10 cellular contexts compared by ENCODE assay signal in genomic region chr15:70605606-70606410, GRCh38.
A peak's percentile ranks its signal among the peaks of the same experiment; 100 is the strongest.
DNase-seq lines count a peak whose midpoint lies in the region; ATAC-seq and TF ChIP-seq lines count a peak whose summit lies in the region.
"Had no signal": no experiment of that assay in that cellular context is flagged by ENCODE, and none has a peak within 500 bp of the region (broad histone marks: within the 10 kb centered on the region; RNA-seq: fewer than 3 reads in every experiment).

No MANE protein-coding gene starts in this region.

- WGBS in gastroesophageal sphincter (ENCODE audit: low coverage in 1 of 2), 2 donors, result 9 to 38% methylated on average over 5 of the region's 7 CpGs

- H3K27me3 ChIP-seq in BE2C (no peaks in the 10 kb centered on the region), RWPE2 (ENCODE audit: insufficient read depth, poor library complexity, severe bottlenecking) (no peaks in the 10 kb centered on the region), gastroesophageal sphincter (no peaks in the 10 kb centered on the region), Karpas-422 (ENCODE audit: low read length) (no peaks in the 10 kb centered on the region)

- TF ChIP-seq EP300 in gastroesophageal sphincter (IDR thresholded peaks at IDR 0.05), result no peak

- H3K9me3 ChIP-seq in BE2C (no peaks in the 10 kb centered on the region), RWPE2 (ENCODE audit: severe bottlenecking) (no peaks in the 10 kb centered on the region), gastroesophageal sphincter (no peaks in the 10 kb centered on the region), Karpas-422 (ENCODE audit: low read length) (no peaks in the 10 kb centered on the region)

- DNase-seq in BE2C (peak; percentile 46), RWPE2 (ENCODE audit: low spot score) (no peak), nucleus accumbens (lab: John Stamatoyannopoulos, UW) (peak in 49 of 56 donors; percentile 9 to 85 (median 56)), kidney tubule cell (ENCODE audit: low spot score) (no peak), DMS53 treated with DMSO at 0.1 percent for 48 hours (lab: John Stamatoyannopoulos, UW; ENCODE audit: unreplicated experiment) (no peak), Karpas-422 (no peak)
- no peak for DNase-seq in activated CD4-positive, alpha-beta T cell treated with anti-CD3 and anti-CD28 coated beads, Interleukin-2, amount 50 U/mL, for 48 hours
- DNase-seq: effector memory CD4-positive, alpha-beta T cell; H9 had no signal

- no peaks in the 10 kb centered on the region for H3K4me1 ChIP-seq in BE2C
- no peaks in the 10 kb centered on the region for H3K4me1 ChIP-seq in RWPE2 (ENCODE audit: insufficient read depth, poor library complexity, severe bottlenecking)
- H3K4me1 ChIP-seq in gastroesophageal sphincter, result peaks cover 0 to 24% (median 15%) of the 10 kb centered on the region in 3 donors
- H3K4me1 ChIP-seq in Karpas-422 (ENCODE audit: low read length), result no peaks in the 10 kb centered on the region

- TF ChIP-seq CTCF in BE2C (IDR thresholded peaks at IDR 0.05; ENCODE audit: low read depth, low read length) (no peak), RWPE2 (IDR thresholded peaks at IDR 0.05; ENCODE audit: poor library complexity, severe bottlenecking) (no peak), gastroesophageal sphincter (IDR thresholded peaks at IDR 0.05) (no peak)

- H3K27ac ChIP-seq in RWPE2 (ENCODE audit: poor library complexity, severe bottlenecking) (no peak overlapping the region), gastroesophageal sphincter (peak overlapping the region in 3 of 4 donors; percentile 39 to 65 (median 57)), Karpas-422 (ENCODE audit: low read length) (no peak overlapping the region)

- no peak overlapping the region for H3K4me3 ChIP-seq in BE2C (ENCODE audit: low read depth, low read length)
- H3K4me3 ChIP-seq in RWPE2 (ENCODE audit: severe bottlenecking), result no peak overlapping the region
- H3K4me3 ChIP-seq in gastroesophageal sphincter, result no peak overlapping the region
- no peak overlapping the region for H3K4me3 ChIP-seq in Karpas-422 (ENCODE audit: low read length)

- no peaks in the 10 kb centered on the region for H3K36me3 ChIP-seq in BE2C
- no peaks in the 10 kb centered on the region for H3K36me3 ChIP-seq in RWPE2 (ENCODE audit: low read depth)
- no peaks in the 10 kb centered on the region for H3K36me3 ChIP-seq in gastroesophageal sphincter
- H3K36me3 ChIP-seq in Karpas-422 (ENCODE audit: insufficient read depth, low read length), result no peaks in the 10 kb centered on the region

- ATAC-seq in RWPE2 (ENCODE audit: low read depth) (peak; percentile 36; the same call in 2 of the 3 replicates), gastroesophageal sphincter (peak; percentile 76)

- H3K9ac ChIP-seq in Karpas-422 (ENCODE audit: low read length), result no peak overlapping the region

- H3K79me2 ChIP-seq in Karpas-422 (ENCODE audit: low read length), result no peaks in the 10 kb centered on the region

- H3K9me2 ChIP-seq in Karpas-422 (replicated peaks; ENCODE audit: insufficient read depth, low read length), result no peaks in the 10 kb centered on the region

- no peak overlapping the region for H3K4me2 ChIP-seq in Karpas-422 (ENCODE audit: low read depth, low read length, poor library complexity, severe bottlenecking)

- H4K20me1 ChIP-seq in Karpas-422 (ENCODE audit: insufficient read depth, low read depth, low read length), result no peaks in the 10 kb centered on the region

- no peak overlapping the region for H2AFZ ChIP-seq in Karpas-422 (ENCODE audit: low read length)

- TF ChIP-seq POLR2A in gastroesophageal sphincter (IDR thresholded peaks at IDR 0.05), result no peak

Comparison
In these comparisons a context has a peak if more than half of its experiments do, and no peak if none do; other contexts are left out.
1. DNase-seq: peak in BE2C (single experiment) and nucleus accumbens (49 of 56); none in RWPE2 (single experiment), kidney tubule cell (single experiment), DMS53 treated with DMSO at 0.1 percent for 48 hours (single experiment), Karpas-422 (single experiment) and activated CD4-positive, alpha-beta T cell treated with anti-CD3 and anti-CD28 coated beads, Interleukin-2, amount 50 U/mL, for 48 hours (0 of 2).
2. H3K27ac ChIP-seq: peak in gastroesophageal sphincter (3 of 4); none in RWPE2 (single experiment) and Karpas-422 (single experiment).